ENCODE assay signal across 8 cellular contexts in genomic region chr7:132251327-132251659, GRCh38.
A peak's percentile ranks its signal among the peaks of the same experiment; 100 is the strongest.
DNase-seq lines count a peak whose midpoint lies in the region; ATAC-seq and TF ChIP-seq lines count a peak whose summit lies in the region.

No MANE protein-coding gene starts in this region.

- no peak overlapping the region for H3K27ac ChIP-seq in ovary

- peak; percentile 69 for DNase-seq in DMS53 (lab: John Stamatoyannopoulos, UW)
- DNase-seq in NCI-H510A treated with DMSO at 0.1 percent for 48 hours (lab: John Stamatoyannopoulos, UW): peak; percentile 63
- DNase-seq in head of caudate nucleus: peak; percentile 54 to 91 (median 81)
- DNase-seq in ovary: peak; percentile 12 to 45 (median 26)
- no peak for DNase-seq in central memory CD4-positive, alpha-beta T cell
- no peak for DNase-seq in SHP77 treated with DMSO at 0.1 percent for 48 hours (lab: John Stamatoyannopoulos, UW)
- no peak for DNase-seq in NOMO-1 treated with DMSO at 0.1 percent for 48 hours (lab: John Stamatoyannopoulos, UW; ENCODE audit: unreplicated experiment)

- TF ChIP-seq EP300 in ovary (IDR thresholded peaks at IDR 0.05): no peak

- intact Hi-C loops in head of caudate nucleus (cut with DNase I) (loop anchor here (5.0 kb wide), 1 partner anchor 309 kb away; no protein-coding TSS in a partner anchor), ovary (cut with DNase I) (no loop called here)

- H3K27me3 ChIP-seq in ovary: no peaks in the 10 kb centered on the region

- TF ChIP-seq POLR2A in ovary (IDR thresholded peaks at IDR 0.05): no peak

- TF ChIP-seq CTCF in ovary (IDR thresholded peaks at IDR 0.05): no peak

- no peak overlapping the region for H3K4me3 ChIP-seq in ovary

- no peaks in the 10 kb centered on the region for H3K36me3 ChIP-seq in ovary

- ATAC-seq in GM18870 (IDR thresholded peaks at IDR 0.05; ENCODE audit: unreplicated experiment): no peak

- H3K4me1 ChIP-seq in ovary (ENCODE audit: insufficient read depth): peaks cover 11% of the 10 kb centered on the region

- no peaks in the 10 kb centered on the region for H3K9me3 ChIP-seq in ovary

- 45 to 53% (median 48%) methylated on average over 5 of the region's 5 CpGs for WGBS in ovary, 3 donors

Comparison
In these comparisons a context has a peak if more than half of its experiments do, and no peak if none do; other contexts are left out.
1. DNase-seq: peak in DMS53 (single experiment), NCI-H510A treated with DMSO at 0.1 percent for 48 hours (single experiment), head of caudate nucleus (42 of 42) and ovary (5 of 5); none in central memory CD4-positive, alpha-beta T cell (single experiment), SHP77 treated with DMSO at 0.1 percent for 48 hours (single experiment) and NOMO-1 treated with DMSO at 0.1 percent for 48 hours (single experiment).